1 cellular context compared by ENCODE assay signal in genomic region chr1:1431006-1431844, GRCh38.
TF ChIP-seq lines count a peak whose summit lies in the region.

No MANE protein-coding gene starts in this region.

TF ChIP-seq in A549, 52 proteins besides CTCF, POLR2A, EP300 and RAD21 (continued from another document):
- TF ChIP-seq, protein P1, sequence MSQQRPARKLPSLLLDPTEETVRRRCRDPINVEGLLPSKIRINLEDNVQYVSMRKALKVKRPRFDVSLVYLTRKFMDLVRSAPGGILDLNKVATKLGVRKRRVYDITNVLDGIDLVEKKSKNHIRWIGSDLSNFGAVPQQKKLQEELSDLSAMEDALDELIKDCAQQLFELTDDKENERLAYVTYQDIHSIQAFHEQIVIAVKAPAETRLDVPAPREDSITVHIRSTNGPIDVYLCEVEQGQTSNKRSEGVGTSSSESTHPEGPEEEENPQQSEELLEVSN (IDR thresholded peaks at IDR 0.05; ENCODE audit: borderline replicate concordance, low read depth): no peak
- TF ChIP-seq ZSCAN20 (CRISPR knock-in tag; IDR thresholded peaks at IDR 0.05): no peak
TF ChIP-seq in A549: peak in this region for 0.
